8 cellular contexts compared by ENCODE assay signal in genomic region chr10:102674566-102674965, GRCh38. TPM values are rescaled to one million over a fixed set of nuclear protein-coding genes. Genes with fewer than 3 reads are reported as not detected.
DNase-seq lines count a peak whose midpoint lies in the region; ATAC-seq and TF ChIP-seq lines count a peak whose summit lies in the region.

No MANE protein-coding gene starts in this region.

- in situ Hi-C loops in GM13976 (cut with MboI; ENCODE audit: low sequenced_read_pairs, unreplicated experiment) = no loop called here

- H3K9me3 ChIP-seq in SJCRH30 (replicated peaks) = no peaks in the 10 kb centered on the region
- H3K9me3 ChIP-seq in heart right ventricle = no peaks in the 10 kb centered on the region

- 19 to 27% methylated on average over 2 of the region's 2 CpGs for WGBS in heart right ventricle, 2 donors

- TF ChIP-seq CTCF in GM13976 (IDR thresholded peaks at IDR 0.05; ENCODE audit: borderline replicate concordance, control extremely low read depth, extremely low read depth, insufficient read depth, missing control alignments) = no peak
- TF ChIP-seq CTCF in heart right ventricle (IDR thresholded peaks at IDR 0.05) = no peak

- H3K27me3 ChIP-seq in SJCRH30 (no peaks in the 10 kb centered on the region), heart right ventricle (no peaks in the 10 kb centered on the region)

- ATAC-seq in heart right ventricle = peak in 4 of 8 donors; percentile 5 to 34 (median 22)
- ATAC-seq in HG03175 (IDR thresholded peaks at IDR 0.05; ENCODE audit: unreplicated experiment) = no peak
- no peak for ATAC-seq in HG02981 (IDR thresholded peaks at IDR 0.05; ENCODE audit: unreplicated experiment)

- no peaks in the 10 kb centered on the region for H3K36me3 ChIP-seq in SJCRH30
- H3K36me3 ChIP-seq in heart right ventricle = no peaks in the 10 kb centered on the region

- H3K27ac ChIP-seq in SJCRH30 (peak overlapping the region; percentile 46; the same call in 1 of the 2 replicates), heart right ventricle (peak overlapping the region; percentile 62 to 93 (median 86))

- DNase-seq in GM13976 (ENCODE audit: low spot score) (peak; percentile 32), SJCRH30 (peak in 1 of 2 experiments; percentile 54), heart right ventricle (no peak), retina (peak; percentile 58)
- no peak for DNase-seq in stimulated activated CD4-positive, alpha-beta T cell treated with anti-CD3 and anti-CD28 coated beads, Interleukin-4, amount 100 ng/mL, for 1 hour
- DNase-seq in activated CD4-positive, alpha-beta T cell treated with anti-CD3 and anti-CD28 coated beads, Interleukin-2, amount 50 U/mL, for 1 hour = no peak

- peaks cover 65% of the 10 kb centered on the region for H3K4me1 ChIP-seq in SJCRH30
- peaks cover 16 to 96% (median 75%) of the 10 kb centered on the region in 9 donors for H3K4me1 ChIP-seq in heart right ventricle

- intact Hi-C loops in heart right ventricle (cut with DNase I) = loop anchor here in 1 of 10 donors (1.0 kb wide), 1 partner anchor 28 kb away; no protein-coding TSS in a partner anchor

- H3K4me3 ChIP-seq in SJCRH30 = peak overlapping the region; percentile 46
- H3K4me3 ChIP-seq in heart right ventricle = peak overlapping the region in 8 of 10 donors; percentile 0 to 48 (median 40)

RNA-seq across cellular contexts. Expression of gene TRIM8, which starts 30.3 kb away (rescaled TPM):
- 66.6 and 67.3 TPM in 2 replicates for total RNA-seq in SJCRH30 (2014; rRNA removed; shearing (Covaris generic))
- 100 to 1,000 TPM in 4 of 10 donors, 10 to 100 TPM in 6; 82.6 to 147 (median 90.4) TPM for total RNA-seq in heart right ventricle
- polyA plus RNA-seq in heart right ventricle = 10 to 100 TPM; 27.9 to 67.0 TPM

RNA-seq across cellular contexts. Expression of gene ARL3, which starts 39.6 kb away (rescaled TPM):
- total RNA-seq in SJCRH30 (2014; rRNA removed; shearing (Covaris generic)) = 17.6 and 18.0 TPM in 2 replicates
- 10 to 100 TPM; 10.9 to 17.8 (median 13.6) TPM for total RNA-seq in heart right ventricle
- 10 to 100 TPM in 1 of 2 donors, 1 to 10 TPM in 1; 5.0 to 15.8 TPM for polyA plus RNA-seq in heart right ventricle

RNA-seq across cellular contexts. Expression of gene SFXN2, which starts 39.9 kb away (rescaled TPM):
- 14.4 and 16.2 TPM in 2 replicates for total RNA-seq in SJCRH30 (2014; rRNA removed; shearing (Covaris generic))
- 1 to 10 TPM in 9 of 10 donors, under 1 TPM in 1; 0.89 to 4.5 (median 2.3) TPM for total RNA-seq in heart right ventricle
- 1 to 10 TPM; 2.5 to 4.3 TPM for polyA plus RNA-seq in heart right ventricle

Comparison
In these comparisons a context has a peak if more than half of its experiments do, and no peak if none do; other contexts are left out.
1. DNase-seq: peak in GM13976 (single experiment) and retina (single experiment); none in heart right ventricle (0 of 2), stimulated activated CD4-positive, alpha-beta T cell treated with anti-CD3 and anti-CD28 coated beads, Interleukin-4, amount 100 ng/mL, for 1 hour (single experiment) and activated CD4-positive, alpha-beta T cell treated with anti-CD3 and anti-CD28 coated beads, Interleukin-2, amount 50 U/mL, for 1 hour (single experiment).